Comparison of ENCODE assay signal across 8 cellular contexts in genomic region chr2:231708773-231709635, GRCh38. TPM values are rescaled to one million over a fixed set of nuclear protein-coding genes. Genes with fewer than 3 reads are reported as not detected.
DNase-seq lines count a peak whose midpoint lies in the region; ATAC-seq and TF ChIP-seq lines count a peak whose summit lies in the region.

No MANE protein-coding gene starts in this region.

- TF ChIP-seq CTCF in C4-2B (conservative IDR thresholded peaks at IDR 0.05) (no peak), KMS-11 (conservative IDR thresholded peaks at IDR 0.05; ENCODE audit: low read depth, low read length) (no peak), epithelial cell of esophagus (IDR thresholded peaks at IDR 0.05; ENCODE audit: insufficient read depth, low read depth, low read length, missing control alignments) (no peak), nephron progenitor cell (IDR thresholded peaks at IDR 0.05) (no peak), transverse colon (IDR thresholded peaks at IDR 0.05) (peak in 3 of 5 experiments; percentile 8 to 20 (median 20))

- DNase-seq in activated CD8-positive, alpha-beta memory T cell treated with anti-CD3 and anti-CD28 coated beads, Interleukin-2, amount 10 ng/mL, durations not matched to agents 7 days and 5 days = peak; percentile 72
- DNase-seq in epithelial cell of esophagus (ENCODE audit: low read depth) = peak; percentile 32
- DNase-seq in nephron progenitor cell = peak; percentile 62
- peak; percentile 38 for DNase-seq in transverse colon
- no peak for DNase-seq in SKM-1 (lab: John Stamatoyannopoulos, UW; ENCODE audit: unreplicated experiment)
- DNase-seq in NCI-H1048 (lab: John Stamatoyannopoulos, UW) = no peak

- H3K4me1 Mint-ChIP-seq in activated CD8-positive, alpha-beta memory T cell treated with anti-CD3 and anti-CD28 coated beads, Interleukin-2, amount 10 ng/mL, durations not matched to agents 7 days and 5 days = peaks cover 32% of the 10 kb centered on the region
- peaks cover 33% of the 10 kb centered on the region for H3K4me1 Mint-ChIP-seq in nephron progenitor cell

- peaks cover 25% of the 10 kb centered on the region for H4K20me1 ChIP-seq in KMS-11 (ENCODE audit: insufficient read depth)

- WGBS in transverse colon (ENCODE audit: low coverage in 1 of 2), 2 donors = 0 to 1% methylated on average over 5 to 86 of the region's 118 CpGs

- no peaks in the 10 kb centered on the region for H3K9me3 Mint-ChIP-seq in activated CD8-positive, alpha-beta memory T cell treated with anti-CD3 and anti-CD28 coated beads, Interleukin-2, amount 10 ng/mL, durations not matched to agents 7 days and 5 days (ENCODE audit: low read depth)
- peaks cover 3% of the 10 kb centered on the region for H3K9me3 Mint-ChIP-seq in nephron progenitor cell

- H3K27ac ChIP-seq in C4-2B (peak overlapping the region; percentile 98), KMS-11 (peak overlapping the region; percentile 100), transverse colon (peak overlapping the region; percentile 97 to 100 (median 100))

- peak overlapping the region; percentile 97 for H3K4me3 Mint-ChIP-seq in activated CD8-positive, alpha-beta memory T cell treated with anti-CD3 and anti-CD28 coated beads, Interleukin-2, amount 10 ng/mL, durations not matched to agents 7 days and 5 days
- H3K4me3 Mint-ChIP-seq in nephron progenitor cell = peak overlapping the region; percentile 97

- TF ChIP-seq POLR2A in transverse colon (IDR thresholded peaks at IDR 0.05) = peak; percentile 25

- peak overlapping the region; percentile 99 for H3K9ac ChIP-seq in KMS-11

- CTCF ChIA-PET in activated CD8-positive, alpha-beta memory T cell treated with anti-CD3 and anti-CD28 coated beads, Interleukin-2, amount 10 ng/mL, durations not matched to agents 7 days and 5 days (lab: Charles Lee) = interaction anchor here (1.0 to 16.8 kb wide), 7 partner anchors 9 to 103 kb away, joined by 3 to 202 read pairs (median 5); no protein-coding TSS in a partner anchor

- peaks cover 35% of the 10 kb centered on the region for H3K4me1 ChIP-seq in KMS-11 (ENCODE audit: low read depth, poor library complexity, severe bottlenecking)
- peaks cover 23 to 44% (median 33%) of the 10 kb centered on the region in 4 donors for H3K4me1 ChIP-seq in transverse colon

- peak overlapping the region; percentile 99 for H3K27ac Mint-ChIP-seq in activated CD8-positive, alpha-beta memory T cell treated with anti-CD3 and anti-CD28 coated beads, Interleukin-2, amount 10 ng/mL, durations not matched to agents 7 days and 5 days
- H3K27ac Mint-ChIP-seq in nephron progenitor cell = peak overlapping the region; percentile 45

- intact Hi-C loops in transverse colon (cut with DNase I; ENCODE audit: low total_unique reads) = no loop called here

- H3K4me2 ChIP-seq in KMS-11 = peak overlapping the region; percentile 81

- no peaks in the 10 kb centered on the region for H3K9me3 ChIP-seq in transverse colon

- H2AFZ ChIP-seq in KMS-11 (ENCODE audit: low read depth) = no peak overlapping the region

- peaks cover 58% of the 10 kb centered on the region for H3K79me2 ChIP-seq in KMS-11 (ENCODE audit: insufficient read depth, low read depth)

- TF ChIP-seq EP300 in transverse colon (IDR thresholded peaks at IDR 0.05; ENCODE audit: low read depth) = no peak

- in situ Hi-C loops in transverse colon (cut with MboI; ENCODE audit: low pct_ligation_motif_present in 1 of 4, low pct_unique_long_range_greater_than_20kb in 1 of 4, low sequenced_read_pairs in 3 of 4) = loop anchor here in 1 of 4 donors (25.0 kb wide), 1 partner anchor 197 kb away; no protein-coding TSS in a partner anchor

- ATAC-seq in activated CD8-positive, alpha-beta memory T cell treated with anti-CD3 and anti-CD28 coated beads, Interleukin-2, amount 10 ng/mL, durations not matched to agents 7 days and 5 days = peak; percentile 0

- H3K36me3 ChIP-seq in KMS-11 (ENCODE audit: insufficient read depth) (peaks cover 22% of the 10 kb centered on the region; the same call in 1 of the 2 replicates), transverse colon (peaks cover 0 to 8% (median 0%) of the 10 kb centered on the region in 4 donors)

- peaks cover 37% of the 10 kb centered on the region for H3K36me3 Mint-ChIP-seq in activated CD8-positive, alpha-beta memory T cell treated with anti-CD3 and anti-CD28 coated beads, Interleukin-2, amount 10 ng/mL, durations not matched to agents 7 days and 5 days
- H3K36me3 Mint-ChIP-seq in nephron progenitor cell (ENCODE audit: low read depth) = peaks cover 27% of the 10 kb centered on the region

- H3K27me3 ChIP-seq in KMS-11 (ENCODE audit: insufficient read depth, low read depth) (no peaks in the 10 kb centered on the region), transverse colon (no peaks in the 10 kb centered on the region)

- H3K4me3 ChIP-seq in KMS-11 (IDR thresholded peaks at IDR 0.05; ENCODE audit: insufficient read depth, low read depth, low read length) (no peak overlapping the region), epithelial cell of esophagus (ENCODE audit: low read length) (peak overlapping the region; percentile 74), transverse colon (peak overlapping the region; percentile 77 to 98 (median 92))

- H3K27me3 Mint-ChIP-seq in activated CD8-positive, alpha-beta memory T cell treated with anti-CD3 and anti-CD28 coated beads, Interleukin-2, amount 10 ng/mL, durations not matched to agents 7 days and 5 days = peaks cover 2% of the 10 kb centered on the region
- peaks cover 2% of the 10 kb centered on the region for H3K27me3 Mint-ChIP-seq in nephron progenitor cell (ENCODE audit: low read depth, poor library complexity)

RNA-seq across cellular contexts. Expression of gene PTMA, which starts 0.7 kb away (rescaled TPM):
- total RNA-seq in activated CD8-positive, alpha-beta memory T cell treated with anti-CD3 and anti-CD28 coated beads, Interleukin-2, amount 10 ng/mL, durations not matched to agents 7 days and 5 days = 1,000 to 10,000 TPM; 1,489 to 1,775 TPM
- total RNA-seq in transverse colon = 1,000 to 10,000 TPM in 1 of 4 donors, 100 to 1,000 TPM in 3; 478 to 1,487 (median 685) TPM

Comparison
In these comparisons a context has a peak if more than half of its experiments do, and no peak if none do; other contexts are left out.
1. CTCF ChIP-seq: peak in transverse colon (3 of 5); none in C4-2B (single experiment), KMS-11 (single experiment), epithelial cell of esophagus (single experiment) and nephron progenitor cell (single experiment).
2. DNase-seq: peak in activated CD8-positive, alpha-beta memory T cell treated with anti-CD3 and anti-CD28 coated beads, Interleukin-2, amount 10 ng/mL, durations not matched to agents 7 days and 5 days (single experiment), epithelial cell of esophagus (single experiment), nephron progenitor cell (single experiment) and transverse colon (single experiment); none in SKM-1 (single experiment) and NCI-H1048 (single experiment).
3. Peak in every context shown above with its lines, with median percentiles within 50 percentile points of each other: H3K27ac ChIP-seq.